In genomic region chr1:202796670-202797069, GRCh38 we compare ENCODE assay signal across 33 cellular contexts. TPM values are rescaled to one million over a fixed set of nuclear protein-coding genes. Genes with fewer than 3 reads are reported as not detected.
"Had no signal": no experiment of that assay in that cellular context is flagged by ENCODE, and none has a peak within 500 bp of the region (broad histone marks: within the 10 kb centered on the region; RNA-seq: fewer than 3 reads in every experiment).

No MANE protein-coding gene starts in this region.

- H3K9me3 Mint-ChIP-seq: activated B cell treated with CpG ODN at 0.5 μM for 24 hours; activated CD4-positive, alpha-beta memory T cell treated with anti-CD3 and anti-CD28 coated beads for 36 hours; activated CD4-positive, alpha-beta T cell treated with anti-CD3 and anti-CD28 coated beads, Interleukin-2, amount 10 ng/mL, durations not matched to agents 7 days and 5 days; activated naive CD4-positive, alpha-beta T cell treated with anti-CD3 and anti-CD28 coated beads, Interleukin-2, amount 10 ng/mL, durations not matched to agents 7 days and 5 days; activated naive CD8-positive, alpha-beta T cell treated with anti-CD3 and anti-CD28 coated beads, Interleukin-2, amount 10 ng/mL, durations not matched to agents 7 days and 5 days; activated T-cell treated with anti-CD3 and anti-CD28 coated beads, Interleukin-2, amount 50 U/mL, for 72 hours; activated T-helper 2 cell treated with anti-CD3 and anti-CD28 coated beads, Interferon-gamma antibody, Interleukin-2, Interleukin-4, amounts not matched to agents 10 μg/mL and 5 μg/mL and 100 μg/mL, durations not matched to agents 14 hours and 24 hours and 36 hours had no signal

- H3K27ac Mint-ChIP-seq: activated B cell treated with CpG ODN at 0.5 μM for 24 hours; activated CD4-positive, alpha-beta memory T cell treated with anti-CD3 and anti-CD28 coated beads for 36 hours; activated CD4-positive, alpha-beta T cell treated with anti-CD3 and anti-CD28 coated beads, Interleukin-2, amount 10 ng/mL, durations not matched to agents 7 days and 5 days; activated naive CD4-positive, alpha-beta T cell treated with anti-CD3 and anti-CD28 coated beads, Interleukin-2, amount 10 ng/mL, durations not matched to agents 7 days and 5 days; activated naive CD8-positive, alpha-beta T cell treated with anti-CD3 and anti-CD28 coated beads, Interleukin-2, amount 10 ng/mL, durations not matched to agents 7 days and 5 days; activated T-cell treated with anti-CD3 and anti-CD28 coated beads, Interleukin-2, amount 50 U/mL, for 72 hours; activated T-helper 2 cell treated with anti-CD3 and anti-CD28 coated beads, Interferon-gamma antibody, Interleukin-2, Interleukin-4, amounts not matched to agents 10 μg/mL and 5 μg/mL and 100 μg/mL, durations not matched to agents 14 hours and 24 hours and 36 hours had no signal

- ATAC-seq: SK-N-SH treated with all-trans-retinoic acid at 6 μM for 48 hours had no signal

- H3K27me3 ChIP-seq: breast epithelium, Peyer's patch, SJSA1 had no signal

- DNase-seq: activated B cell treated with CpG ODN at 0.5 μM for 24 hours; activated CD4-positive, alpha-beta memory T cell treated with anti-CD3 and anti-CD28 coated beads for 36 hours; activated CD4-positive, alpha-beta T cell treated with anti-CD3 and anti-CD28 coated beads, Interleukin-2, amount 10 ng/mL, durations not matched to agents 7 days and 5 days; activated gamma-delta T cell treated with Interleukin-2 at 50 U/mL for 16 hours; activated naive CD4-positive, alpha-beta T cell treated with anti-CD3 and anti-CD28 coated beads, Interleukin-2, amount 10 ng/mL, durations not matched to agents 7 days and 5 days; activated naive CD8-positive, alpha-beta T cell treated with anti-CD3 and anti-CD28 coated beads, Interleukin-2, amount 10 ng/mL, durations not matched to agents 7 days and 5 days; activated T-cell treated with anti-CD3 and anti-CD28 coated beads, Interleukin-2, amount 50 U/mL, for 72 hours; aorta; caudate nucleus; KG1; NCI-H1092; NCI-H1417; NCI-H1694; NCI-H2029; NCI-H2107; NCI-H2171 treated with DMSO at 0.1 percent for 48 hours; NCI-H226; NCI-H526 treated with DMSO at 0.1 percent for 48 hours; NCI-H82; NK-92 treated with Interleukin-12 subunit alpha and Interleukin-12 subunit beta, amount 100 ng/mL, for 24 hours; OCI-M1; Peyer's patch; SHP77; SW 1271; T-helper 9 cell had no signal

- H3K4me3 Mint-ChIP-seq: activated B cell treated with CpG ODN at 0.5 μM for 24 hours; activated CD4-positive, alpha-beta memory T cell treated with anti-CD3 and anti-CD28 coated beads for 36 hours; activated CD4-positive, alpha-beta T cell treated with anti-CD3 and anti-CD28 coated beads, Interleukin-2, amount 10 ng/mL, durations not matched to agents 7 days and 5 days; activated naive CD4-positive, alpha-beta T cell treated with anti-CD3 and anti-CD28 coated beads, Interleukin-2, amount 10 ng/mL, durations not matched to agents 7 days and 5 days; activated naive CD8-positive, alpha-beta T cell treated with anti-CD3 and anti-CD28 coated beads, Interleukin-2, amount 10 ng/mL, durations not matched to agents 7 days and 5 days; activated T-cell treated with anti-CD3 and anti-CD28 coated beads, Interleukin-2, amount 50 U/mL, for 72 hours had no signal

- H3K36me3 ChIP-seq: breast epithelium, Peyer's patch, SJSA1 had no signal

- H3K4me3 ChIP-seq: breast epithelium, Peyer's patch, SJSA1 had no signal

- H3K27ac ChIP-seq: breast epithelium, Peyer's patch, RWPE1, SJSA1 had no signal

- H3K4me1 ChIP-seq: SJSA1 had no signal

- H3K27me3 Mint-ChIP-seq: activated B cell treated with CpG ODN at 0.5 μM for 24 hours; activated CD4-positive, alpha-beta memory T cell treated with anti-CD3 and anti-CD28 coated beads for 36 hours; activated CD4-positive, alpha-beta T cell treated with anti-CD3 and anti-CD28 coated beads, Interleukin-2, amount 10 ng/mL, durations not matched to agents 7 days and 5 days; activated naive CD4-positive, alpha-beta T cell treated with anti-CD3 and anti-CD28 coated beads, Interleukin-2, amount 10 ng/mL, durations not matched to agents 7 days and 5 days; activated naive CD8-positive, alpha-beta T cell treated with anti-CD3 and anti-CD28 coated beads, Interleukin-2, amount 10 ng/mL, durations not matched to agents 7 days and 5 days had no signal

- H3K9me3 ChIP-seq: breast epithelium, Peyer's patch, SJSA1 had no signal

RNA-seq across cellular contexts. Expression of gene PCAT6, which starts 14.1 kb away (rescaled TPM):
- total RNA-seq: cerebellum; LHCN-M2; Peyer's patch; SJSA1; T-helper 1 cell treated with Interleukin-12 subunit alpha and Interleukin-12 subunit beta and Interleukin-4 antibody, amounts not matched to agents 30 ng/mL and 1 ng/mL, for 36 hours had no signal
